ENCODE assay signal across 27 cellular contexts in genomic region chr22:48451891-48452290, GRCh38.
"Had no signal": no experiment of that assay in that cellular context is flagged by ENCODE, and none has a peak within 500 bp of the region (broad histone marks: within the 10 kb centered on the region; RNA-seq: fewer than 3 reads in every experiment).

No MANE protein-coding gene starts in this region.

- H3K9me3 ChIP-seq: esophagus muscularis mucosa, gastrocnemius medialis, heart left ventricle had no signal

- H3K36me3 ChIP-seq: brain microvascular endothelial cell, esophagus muscularis mucosa, gastrocnemius medialis, heart left ventricle, WERI-Rb-1 had no signal

- DNase-seq: activated B cell treated with CpG ODN at 0.5 μM for 24 hours; activated CD4-positive, alpha-beta T cell treated with anti-CD3 and anti-CD28 coated beads for 48 hours; activated CD4-positive, alpha-beta T cell treated with anti-CD3 and anti-CD28 coated beads, Interleukin-2, amount 50 U/mL, for 1 hour; activated CD4-positive, alpha-beta T cell treated with anti-CD3 and anti-CD28 coated beads, Interleukin-2, amount 50 U/mL, for 48 hours; activated CD8-positive, alpha-beta memory T cell treated with anti-CD3 and anti-CD28 coated beads for 24 hours; activated CD8-positive, alpha-beta T cell treated with anti-CD3 and anti-CD28 coated beads for 36 hours; activated gamma-delta T cell; activated naive CD4-positive, alpha-beta T cell; activated naive CD4-positive, alpha-beta T cell treated with anti-CD3 and anti-CD28 coated beads, Interleukin-2, amount 10 ng/mL, durations not matched to agents 7 days and 5 days; activated naive CD8-positive, alpha-beta T cell treated with anti-CD3 and anti-CD28 coated beads, Interleukin-2, amount 10 ng/mL, durations not matched to agents 7 days and 5 days; activated T-cell treated with anti-CD3 and anti-CD28 coated beads, Interleukin-2, amount 50 U/mL, for 4 hours; brain microvascular endothelial cell; dorsolateral prefrontal cortex; effector memory CD4-positive, alpha-beta T cell; endodermal cell; erythroblast; foreskin keratinocyte; gastrocnemius medialis; glutamatergic neuron; heart left ventricle; T-helper 2 cell; WERI-Rb-1 had no signal

- H3K27me3 ChIP-seq: brain microvascular endothelial cell, foreskin keratinocyte, gastrocnemius medialis had no signal

- ATAC-seq: activated CD4-positive, CD25-positive, alpha-beta regulatory T cell treated with anti-CD3 and anti-CD28 coated beads, Interleukin-2, amount 50 U/mL, for 24 hours; activated CD8-positive, alpha-beta T cell treated with anti-CD3 and anti-CD28 coated beads for 36 hours; activated naive CD4-positive, alpha-beta T cell treated with anti-CD3 and anti-CD28 coated beads, Interleukin-2, amount 50 U/mL, for 72 hours; activated T-cell treated with anti-CD3 and anti-CD28 coated beads, Interleukin-2, amount 50 U/mL, for 4 hours; activated T-helper 17 cell treated with anti-CD3 and anti-CD28 coated beads, Interleukin-2, amount 50 U/mL, for 72 hours; foreskin keratinocyte; gastrocnemius medialis; heart left ventricle had no signal

- H3K27ac ChIP-seq: brain microvascular endothelial cell, coronary artery, dorsolateral prefrontal cortex, esophagus muscularis mucosa, foreskin keratinocyte, gastrocnemius medialis, heart left ventricle, WERI-Rb-1 had no signal

- H3K4me1 ChIP-seq: esophagus muscularis mucosa, foreskin keratinocyte, heart left ventricle had no signal

- H3K4me3 ChIP-seq: coronary artery, dorsolateral prefrontal cortex, esophagus muscularis mucosa, gastrocnemius medialis, heart left ventricle had no signal
